Comparison of ENCODE assay signal across 8 cellular contexts in the genomic region with DNA sequence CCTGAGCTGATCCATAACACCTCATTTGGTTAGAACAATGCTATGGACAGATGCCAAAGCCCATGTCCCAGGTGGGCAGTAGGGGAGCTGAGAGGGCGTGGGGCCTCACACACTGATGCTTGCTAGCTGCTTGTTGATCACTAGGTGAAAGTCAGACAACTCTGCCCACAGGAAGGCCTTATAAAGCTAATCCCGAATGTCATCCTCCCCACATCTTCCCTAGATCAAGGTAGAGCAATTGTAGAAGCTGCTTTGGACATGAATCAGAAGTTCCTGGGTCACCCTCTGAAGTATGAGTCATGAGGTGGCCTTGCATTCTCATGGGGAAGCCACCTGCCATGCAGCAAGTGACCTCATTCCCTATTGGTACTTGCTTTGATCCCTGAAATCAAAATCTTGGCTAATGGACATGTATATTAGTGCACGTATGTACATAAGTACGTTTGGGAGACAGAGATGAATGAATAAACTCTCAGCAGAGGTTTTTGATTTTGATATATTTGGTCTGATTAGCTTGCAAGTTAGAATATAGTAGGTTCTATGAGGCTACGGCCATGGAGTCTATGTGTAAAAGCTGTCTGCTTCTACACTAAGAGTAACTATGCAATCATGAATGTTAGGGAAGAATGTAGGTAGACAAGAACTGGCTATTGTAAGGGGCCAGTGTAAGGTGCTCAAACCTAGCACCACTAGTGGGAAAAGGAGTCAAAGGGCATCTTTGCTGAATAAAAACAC. TPM values are rescaled to one million over a fixed set of nuclear protein-coding genes. Genes with fewer than 3 reads are reported as not detected.
A peak's percentile ranks its signal among the peaks of the same experiment; 100 is the strongest.
DNase-seq lines count a peak whose midpoint lies in the region; ATAC-seq and TF ChIP-seq lines count a peak whose summit lies in the region.

No MANE protein-coding gene starts in this region.

- H3K27ac ChIP-seq in foreskin keratinocyte (no peak overlapping the region), gastrocnemius medialis (peak overlapping the region; percentile 56 to 68 (median 58)), RWPE1 (no peak overlapping the region)

- TF ChIP-seq CTCF in foreskin keratinocyte (conservative IDR thresholded peaks at IDR 0.05) (no peak), gastrocnemius medialis (IDR thresholded peaks at IDR 0.05 in 4 of 5, conservative IDR thresholded peaks at IDR 0.05 in 1 of 5) (no peak), RWPE1 (conservative IDR thresholded peaks at IDR 0.05; ENCODE audit: low read depth) (no peak)

- in situ Hi-C loops in gastrocnemius medialis (cut with MboI; ENCODE audit: low sequenced_read_pairs in 4 of 4), result loop anchor here in 1 of 4 donors (10.0 kb wide), 1 partner anchor 267 kb away; no protein-coding TSS in a partner anchor

- H3K4me1 ChIP-seq in foreskin keratinocyte, result no peaks in the 10 kb centered on the region
- H3K4me1 ChIP-seq in gastrocnemius medialis, result peaks cover 26 to 31% of the 10 kb centered on the region in 2 donors

- no peak overlapping the region for H3K4me3 ChIP-seq in gastrocnemius medialis

- peak; percentile 20 for ATAC-seq in foreskin keratinocyte
- ATAC-seq in gastrocnemius medialis, result peak in 1 of 2 donors; percentile 27

- H3K9me3 ChIP-seq in gastrocnemius medialis, result no peaks in the 10 kb centered on the region

- no peaks in the 10 kb centered on the region for H3K27me3 ChIP-seq in foreskin keratinocyte
- H3K27me3 ChIP-seq in gastrocnemius medialis, result no peaks in the 10 kb centered on the region

- CTCF ChIA-PET in RWPE1 (lab: Yijun Ruan, JAX), result interaction anchor here (1.1 kb wide), 1 partner anchor 43 kb away, joined by 3 read pairs; no protein-coding TSS in a partner anchor

- POLR2A ChIA-PET in RWPE1 (lab: Yijun Ruan, JAX; ENCODE audit: low non-redundant PET), result no interaction called here

- intact Hi-C loops in gastrocnemius medialis (cut with DNase I; ENCODE audit: low total_unique reads), result loop anchor here (10.0 kb wide), 1 partner anchor 397 kb away; no protein-coding TSS in a partner anchor

- TF ChIP-seq POLR2A in gastrocnemius medialis (IDR thresholded peaks at IDR 0.05), result no peak

- H3K36me3 ChIP-seq in gastrocnemius medialis, result no peaks in the 10 kb centered on the region

- peak; percentile 64 for DNase-seq in EL
- peak; percentile 41 for DNase-seq in RKO (ENCODE audit: low spot score)
- DNase-seq in foreskin keratinocyte, result peak in 1 of 2 donors; percentile 39
- no peak for DNase-seq in gastrocnemius medialis
- DNase-seq in activated CD4-positive, CD25-positive, alpha-beta regulatory T cell (lab: John Stamatoyannopoulos, UW), result no peak
- no peak for DNase-seq in activated CD4-positive, alpha-beta T cell treated with anti-CD3 and anti-CD28 coated beads for 48 hours
- DNase-seq in RWPE1 (ENCODE audit: low spot score), result no peak
- no peak for DNase-seq in activated CD4-positive, alpha-beta T cell treated with anti-CD3 and anti-CD28 coated beads, Interleukin-2, amount 50 U/mL, for 4 hours

RNA-seq across cellular contexts. Expression of a gene that starts 52.7 kb away (rescaled TPM):
- total RNA-seq in foreskin keratinocyte (0.03 TPM in 1 of 2 replicates, not detected in the other), gastrocnemius medialis (not detected)
- polyA plus RNA-seq in foreskin keratinocyte, result 0.02 TPM in 1 of 2 replicates, not detected in the other

Comparison
In these comparisons a context has a peak if more than half of its experiments do, and no peak if none do; other contexts are left out.
1. DNase-seq: peak in EL (single experiment) and RKO (single experiment); none in gastrocnemius medialis (0 of 2), activated CD4-positive, CD25-positive, alpha-beta regulatory T cell (0 of 4), activated CD4-positive, alpha-beta T cell treated with anti-CD3 and anti-CD28 coated beads for 48 hours (single experiment), RWPE1 (single experiment) and activated CD4-positive, alpha-beta T cell treated with anti-CD3 and anti-CD28 coated beads, Interleukin-2, amount 50 U/mL, for 4 hours (0 of 2).
2. H3K27ac ChIP-seq: peak in gastrocnemius medialis (4 of 4); none in foreskin keratinocyte (single experiment) and RWPE1 (single experiment).